In the genomic region with DNA sequence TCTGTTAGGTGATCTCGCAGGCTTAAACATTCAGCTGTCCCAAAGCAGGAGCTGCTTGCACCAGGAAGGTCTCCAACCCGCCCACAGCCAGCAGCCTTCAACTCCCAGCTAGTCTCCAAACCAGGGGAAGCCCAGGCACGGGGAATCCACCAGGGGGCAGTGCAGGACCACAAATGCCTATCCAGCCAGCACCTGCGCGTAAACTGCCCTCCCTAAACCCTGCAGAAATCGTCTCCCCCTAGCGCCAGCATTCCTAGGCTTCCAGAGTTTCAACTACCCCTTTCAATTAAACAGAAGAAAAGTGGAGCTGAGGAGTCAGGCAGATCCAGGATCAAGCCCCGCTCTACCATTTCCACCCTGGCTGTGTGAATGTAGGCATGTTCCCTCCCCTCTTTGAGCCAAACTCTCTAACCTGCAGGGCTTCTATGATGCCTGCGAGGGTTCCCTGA, we compare ENCODE assay signal across 8 cellular contexts.
DNase-seq lines count a peak whose midpoint lies in the region; ATAC-seq and TF ChIP-seq lines count a peak whose summit lies in the region.

No MANE protein-coding gene starts in this region.

- H3K36me3 Mint-ChIP-seq in activated CD4-positive, alpha-beta T cell treated with anti-CD3 and anti-CD28 coated beads, Interleukin-2, amount 10 ng/mL, durations not matched to agents 24 days and 14 days (ENCODE audit: low read depth) = no peaks in the 10 kb centered on the region

- peaks cover 17% of the 10 kb centered on the region for H3K27me3 Mint-ChIP-seq in activated CD4-positive, alpha-beta T cell treated with anti-CD3 and anti-CD28 coated beads, Interleukin-2, amount 10 ng/mL, durations not matched to agents 24 days and 14 days

- no peaks in the 10 kb centered on the region for H3K4me1 ChIP-seq in A673 (ENCODE audit: insufficient read depth, low read length, poor library complexity, severe bottlenecking)

- peak; percentile 73 for ATAC-seq in GM18907 (IDR thresholded peaks at IDR 0.05; ENCODE audit: unreplicated experiment)
- ATAC-seq in HG03469 (IDR thresholded peaks at IDR 0.05; ENCODE audit: unreplicated experiment) = peak; percentile 64

- peaks cover 3% of the 10 kb centered on the region for H3K27me3 ChIP-seq in A673 (replicated peaks; ENCODE audit: insufficient read depth, low read depth, low read length, poor library complexity)

- no peaks in the 10 kb centered on the region for H3K9me3 Mint-ChIP-seq in activated CD4-positive, alpha-beta T cell treated with anti-CD3 and anti-CD28 coated beads, Interleukin-2, amount 10 ng/mL, durations not matched to agents 24 days and 14 days

- H3K4me3 ChIP-seq in A673 (ENCODE audit: low read depth, low read length, poor library complexity, severe bottlenecking) (no peak overlapping the region), coronary artery (no peak overlapping the region)

- peaks cover 2% of the 10 kb centered on the region for H3K4me1 Mint-ChIP-seq in activated CD4-positive, alpha-beta T cell treated with anti-CD3 and anti-CD28 coated beads, Interleukin-2, amount 10 ng/mL, durations not matched to agents 24 days and 14 days

- H3K9me3 ChIP-seq in A673 (ENCODE audit: low read depth, low read length, poor library complexity, severe bottlenecking) = no peaks in the 10 kb centered on the region

- intact Hi-C loops in A673 (cut with micrococcal nuclease; ENCODE audit: unreplicated experiment) = no loop called here
- intact Hi-C loops in activated CD4-positive, alpha-beta T cell treated with anti-CD3 and anti-CD28 coated beads, Interleukin-2, amount 10 ng/mL, durations not matched to agents 24 days and 14 days (cut with micrococcal nuclease) = loop anchor here (5.0 kb wide), 1 partner anchor 142 kb away; a partner anchor contains a TSS

- H3K27ac Mint-ChIP-seq in activated CD4-positive, alpha-beta T cell treated with anti-CD3 and anti-CD28 coated beads, Interleukin-2, amount 10 ng/mL, durations not matched to agents 24 days and 14 days = no peak overlapping the region

- no peaks in the 10 kb centered on the region for H3K36me3 ChIP-seq in A673 (ENCODE audit: insufficient read depth, low read length, poor library complexity, severe bottlenecking)

- CTCF ChIA-PET in A673 (lab: Charles Lee) = interaction anchor here (0.5 to 1.5 kb wide), 12 partner anchors 12 to 1589 kb away, joined by 3 to 7 read pairs (median 3); a partner anchor contains a TSS

- POLR2A ChIA-PET in A673 (lab: Charles Lee; ENCODE audit: low non-redundant PET) = interaction anchor here (0.6 kb wide), 1 partner anchor 684 kb away, joined by 7 read pairs; no protein-coding TSS in a partner anchor

- no peak overlapping the region for H3K4me3 Mint-ChIP-seq in activated CD4-positive, alpha-beta T cell treated with anti-CD3 and anti-CD28 coated beads, Interleukin-2, amount 10 ng/mL, durations not matched to agents 24 days and 14 days

- no TSS peak for BruUV-seq in A673 (replicated peaks; lab: Mats Ljungman, UMichigan)

- no peak overlapping the region for H3K27ac ChIP-seq in A673 (ENCODE audit: low read depth, low read length, poor library complexity, severe bottlenecking)
- no peak overlapping the region for H3K27ac ChIP-seq in coronary artery

- DNase-seq in A673 (ENCODE audit: low spot score) = peak; percentile 88
- peak; percentile 74 for DNase-seq in NCI-H526 treated with DMSO at 0.1 percent for 48 hours (lab: John Stamatoyannopoulos, UW)
- peak; percentile 97 for DNase-seq in activated CD4-positive, alpha-beta T cell treated with anti-CD3 and anti-CD28 coated beads, Interleukin-2, amount 10 ng/mL, durations not matched to agents 24 days and 14 days
- DNase-seq in coronary artery (ENCODE audit: low spot score) = peak; percentile 90
- peak; percentile 96 for DNase-seq in left kidney (ENCODE audit: low read depth, low spot score)
- DNase-seq in stimulated activated CD4-positive, alpha-beta T cell treated with anti-CD3 and anti-CD28 coated beads, Interleukin-4, amount 100 ng/mL, for 4 hours = peak; percentile 84 to 93

- TF ChIP-seq CTCF in A673 (conservative IDR thresholded peaks at IDR 0.05; ENCODE audit: low read depth, low read length) = peak; percentile 90
- TF ChIP-seq CTCF in coronary artery (IDR thresholded peaks at IDR 0.05) = peak; percentile 82
